ENCODE assay signal across 21 cellular contexts in the genomic region with DNA sequence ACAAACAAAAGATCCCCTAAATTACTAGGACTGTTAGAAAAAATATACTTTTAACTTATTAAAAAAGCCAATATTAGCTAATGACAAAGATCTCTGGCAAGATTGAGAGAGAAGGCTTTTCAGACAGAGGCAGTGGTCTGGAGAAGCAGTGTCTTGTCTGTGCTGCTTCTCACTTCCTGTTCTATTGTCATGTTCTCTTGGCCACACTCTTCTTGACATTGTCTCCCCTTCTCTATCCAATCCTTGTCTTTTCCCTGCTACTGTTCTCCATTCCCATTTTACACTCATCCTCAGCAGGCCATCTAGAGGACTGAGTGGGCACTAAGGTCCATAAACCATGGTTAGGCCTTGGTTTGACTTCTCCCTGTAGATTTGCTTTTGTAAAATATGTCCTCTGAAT.
"Had no signal": no experiment of that assay in that cellular context is flagged by ENCODE, and none has a peak within 500 bp of the region (broad histone marks: within the 10 kb centered on the region; RNA-seq: fewer than 3 reads in every experiment).

No MANE protein-coding gene starts in this region.

- H3K36me3 ChIP-seq: right atrium auricular region, sigmoid colon, thyroid gland had no signal

- H3K4me3 Mint-ChIP-seq: naive thymus-derived CD4-positive, alpha-beta T cell; nephron progenitor cell; type B pancreatic cell had no signal

- ATAC-seq: left colon; left ventricle myocardium superior; naive thymus-derived CD4-positive, alpha-beta T cell had no signal

- H3K4me3 ChIP-seq: coronary artery, hepatocyte, lung, right atrium auricular region, sigmoid colon, skin epidermis, suprapubic skin, thyroid gland had no signal

- H3K27me3 ChIP-seq: hepatocyte, right atrium auricular region, sigmoid colon, suprapubic skin, thyroid gland had no signal

- FAIRE-seq: urothelium cell line had no signal

- H3K9me3 Mint-ChIP-seq: naive thymus-derived CD4-positive, alpha-beta T cell had no signal

- H3K27me3 Mint-ChIP-seq: type B pancreatic cell had no signal

- DNase-seq: effector CD4-positive, alpha-beta T cell; foreskin melanocyte; head of caudate nucleus; left colon; left ventricle myocardium superior; mesendoderm; naive thymus-derived CD4-positive, alpha-beta T cell; nephron progenitor cell; posterior cingulate gyrus; sigmoid colon; stimulated activated CD4-positive, alpha-beta T cell treated with anti-CD3 and anti-CD28 coated beads, Interleukin-2, amount 100 ng/mL, for 24 hours; stimulated activated naive CD4-positive, alpha-beta T cell treated with Interleukin-2 at 50 U/mL for 16 hours; thyroid gland had no signal

- H3K27ac ChIP-seq: coronary artery, hepatocyte, right atrium auricular region, sigmoid colon, skin epidermis, suprapubic skin, thyroid gland had no signal

- H3K4me1 ChIP-seq: right atrium auricular region, sigmoid colon, suprapubic skin, thyroid gland had no signal

- H3K27ac Mint-ChIP-seq: naive thymus-derived CD4-positive, alpha-beta T cell; nephron progenitor cell; type B pancreatic cell had no signal

- H3K9me3 ChIP-seq: right atrium auricular region, sigmoid colon, suprapubic skin, thyroid gland had no signal
